In the genomic region with DNA sequence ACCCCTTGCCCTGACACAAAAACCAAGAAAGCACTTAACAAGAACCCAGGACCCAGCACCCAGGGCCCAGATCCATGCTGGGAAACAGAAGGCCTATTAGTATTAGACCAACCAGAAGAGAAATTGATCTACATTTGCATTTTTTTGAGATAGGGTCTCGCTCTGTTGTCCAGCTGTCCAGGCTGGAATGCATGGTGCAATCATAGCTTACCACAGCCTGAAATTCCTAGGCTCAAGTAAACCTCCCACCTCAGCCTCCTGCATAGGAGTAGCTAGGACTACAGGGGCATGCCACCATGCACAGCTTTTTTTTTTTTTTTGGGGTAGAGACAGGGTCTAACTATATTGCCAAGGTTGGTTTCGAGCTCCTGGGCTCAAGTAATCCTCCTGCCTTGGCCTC, we compare ENCODE assay signal across 17 cellular contexts. TPM values are rescaled to one million over a fixed set of nuclear protein-coding genes. Genes with fewer than 3 reads are reported as not detected.
DNase-seq lines count a peak whose midpoint lies in the region; ATAC-seq, FAIRE-seq and TF ChIP-seq lines count a peak whose summit lies in the region.
"Had no signal": no experiment of that assay in that cellular context is flagged by ENCODE, and none has a peak within 500 bp of the region (broad histone marks: within the 10 kb centered on the region; RNA-seq: fewer than 3 reads in every experiment).

No MANE protein-coding gene starts in this region.

- no peak overlapping the region for H2AFZ ChIP-seq in HepG2 (ENCODE audit: low read length)

- TF ChIP-seq EP300 in HepG2 (IDR thresholded peaks at IDR 0.05; ENCODE audit: low read depth in 2 of 2, low read length in 2 of 2) (no peak), HepG2 (CRISPR knock-in tag; IDR thresholded peaks at IDR 0.05; ENCODE audit: borderline replicate concordance) (no peak)

- POLR2A ChIA-PET in HepG2 (lab: Yijun Ruan, JAX), result interaction anchor here (1.2 kb wide), 2 partner anchors 20 to 30 kb away, joined by 3 to 5 read pairs; a partner anchor contains a TSS
- POLR2A ChIA-PET in activated CD8-positive, alpha-beta T cell treated with anti-CD3 and anti-CD28 coated beads for 36 hours (lab: Charles Lee), result interaction anchor here (0.6 to 0.8 kb wide), 2 partner anchors 29 to 55 kb away, joined by 4 read pairs; a partner anchor contains a TSS

- H3K4me3 Mint-ChIP-seq in activated CD8-positive, alpha-beta T cell treated with anti-CD3 and anti-CD28 coated beads for 36 hours, result no peak overlapping the region
- peak overlapping the region; percentile 49 for H3K4me3 Mint-ChIP-seq in memory B cell

- H3K9me3 Mint-ChIP-seq in activated CD8-positive, alpha-beta T cell treated with anti-CD3 and anti-CD28 coated beads for 36 hours, result no peaks in the 10 kb centered on the region
- H3K9me3 Mint-ChIP-seq in memory B cell, result no peaks in the 10 kb centered on the region

- H3K36me3 Mint-ChIP-seq in activated CD8-positive, alpha-beta T cell treated with anti-CD3 and anti-CD28 coated beads for 36 hours (ENCODE audit: low read depth), result peaks cover 45% of the 10 kb centered on the region
- peaks cover 13% of the 10 kb centered on the region for H3K36me3 Mint-ChIP-seq in memory B cell

- peak overlapping the region; percentile 66 for H3K27ac Mint-ChIP-seq in activated CD8-positive, alpha-beta T cell treated with anti-CD3 and anti-CD28 coated beads for 36 hours
- no peak overlapping the region for H3K27ac Mint-ChIP-seq in memory B cell

- peaks cover 93% of the 10 kb centered on the region for H3K79me2 ChIP-seq in HepG2 (ENCODE audit: insufficient read depth, low read length)

- TF ChIP-seq POLR2A in HepG2 (IDR thresholded peaks at IDR 0.05; ENCODE audit: insufficient read depth in 1 of 2, low read depth in 2 of 2, low read length in 2 of 2), result no peak
- no peak for TF ChIP-seq POLR2A in right lobe of liver (IDR thresholded peaks at IDR 0.05)

- peaks cover 61% of the 10 kb centered on the region for H4K20me1 ChIP-seq in HepG2 (ENCODE audit: insufficient read depth, low read length)

- DNase-seq in HepG2 (ENCODE audit: low spot score) (no peak), right lobe of liver (no peak), memory B cell (ENCODE audit: low spot score in 2 of 2) (no peak), DMS79 treated with DMSO at 0.1 percent for 48 hours (lab: John Stamatoyannopoulos, UW) (no peak), NCI-H345 (lab: John Stamatoyannopoulos, UW) (no peak)
- no peak for DNase-seq in activated CD8-positive, alpha-beta T cell treated with anti-CD3 and anti-CD28 coated beads for 36 hours
- DNase-seq: activated CD4-positive, CD25-positive, alpha-beta regulatory T cell treated with anti-CD3 and anti-CD28 coated beads, Interleukin-2, amount 50 U/mL, for 72 hours; activated effector memory CD4-positive, alpha-beta T cell treated with anti-CD3 and anti-CD28 coated beads, Interleukin-2, amount 50 U/mL, for 16 hours; BE2C; effector memory CD4-positive, alpha-beta T cell; foreskin melanocyte; midbrain; NCI-H1092; NCI-H446; upper lobe of left lung had no signal

- in situ Hi-C loops in HepG2 (cut with HindIII; ENCODE audit: extremely low pct_ligation_motif_present, low pct_unique_long_range_greater_than_20kb), result no loop called here

- TF ChIP-seq CTCF in HepG2 (CRISPR knock-in tag; IDR thresholded peaks at IDR 0.05) (no peak), right lobe of liver (IDR thresholded peaks at IDR 0.05) (no peak)
- TF ChIP-seq CTCF in activated CD8-positive, alpha-beta T cell treated with anti-CD3 and anti-CD28 coated beads for 36 hours (IDR thresholded peaks at IDR 0.05), result no peak

- peaks cover 89% of the 10 kb centered on the region for H3K4me1 Mint-ChIP-seq in activated CD8-positive, alpha-beta T cell treated with anti-CD3 and anti-CD28 coated beads for 36 hours (ENCODE audit: low read depth)
- peaks cover 68% of the 10 kb centered on the region for H3K4me1 Mint-ChIP-seq in memory B cell

- H3K4me3 ChIP-seq in HepG2 (replicated peaks in 1 of 3; ENCODE audit: insufficient read depth in 1 of 3, low read depth in 2 of 3, low read length in 3 of 3) (no peak overlapping the region), right lobe of liver (no peak overlapping the region)
- H3K4me3 ChIP-seq: upper lobe of left lung had no signal

- ATAC-seq in HepG2 (no peak), right lobe of liver (no peak), memory B cell (ENCODE audit: low read depth) (no peak), HG03025 (IDR thresholded peaks at IDR 0.05; ENCODE audit: low FRiP score, unreplicated experiment) (no peak), HG02870 (IDR thresholded peaks at IDR 0.05; ENCODE audit: unreplicated experiment) (no peak)
- ATAC-seq in activated CD8-positive, alpha-beta T cell treated with anti-CD3 and anti-CD28 coated beads for 36 hours, result no peak

- H3K27ac ChIP-seq in HepG2 (ENCODE audit: extremely low read length, insufficient read depth, low read length) (no peak overlapping the region), right lobe of liver (peak overlapping the region in 1 of 3 donors; percentile 92)

- H3K9me3 ChIP-seq in HepG2 (ENCODE audit: low read length), result no peaks in the 10 kb centered on the region
- no peaks in the 10 kb centered on the region for H3K9me3 ChIP-seq in right lobe of liver
- H3K9me3 ChIP-seq: BE2C, upper lobe of left lung had no signal

- intact Hi-C loops in HepG2 (cut with micrococcal nuclease; ENCODE audit: unreplicated experiment) (no loop called here), right lobe of liver (cut with DNase I) (no loop called here)
- intact Hi-C loops in activated CD8-positive, alpha-beta T cell treated with anti-CD3 and anti-CD28 coated beads for 36 hours (cut with micrococcal nuclease), result no loop called here

- CTCF ChIA-PET in HepG2 (lab: Yijun Ruan, JAX; ENCODE audit: low intra/inter-chr PET ratio, low total read pairs), result no interaction called here
- CTCF ChIA-PET in activated CD8-positive, alpha-beta T cell treated with anti-CD3 and anti-CD28 coated beads for 36 hours (lab: Charles Lee), result no interaction called here

- no peaks in the 10 kb centered on the region for H3K27me3 ChIP-seq in HepG2 (ENCODE audit: control insufficient read depth in 1 of 2, insufficient read depth in 2 of 2, low read length in 2 of 2)
- no peaks in the 10 kb centered on the region for H3K27me3 ChIP-seq in right lobe of liver
- H3K27me3 ChIP-seq: BE2C, upper lobe of left lung had no signal

- H3K4me2 ChIP-seq in HepG2 (ENCODE audit: low read depth, low read length), result no peak overlapping the region

- H3K4me1 ChIP-seq in HepG2 (ENCODE audit: insufficient read depth, low read length) (peaks cover 81% of the 10 kb centered on the region), right lobe of liver (peaks cover 0 to 63% (median 26%) of the 10 kb centered on the region in 4 donors)

- BruUV-seq in HepG2 (replicated peaks; lab: Mats Ljungman, UMichigan), result no TSS peak

- WGBS in HepG2 (ENCODE audit: low lambda C conversion rate), result 100% methylated on average over 2 of the region's 2 CpGs
- WGBS in right lobe of liver (ENCODE audit: insufficient coverage, low coverage, low lambda C conversion rate, missing lambda C conversion rate), result 86% methylated on average over 2 of the region's 2 CpGs

- no peak for FAIRE-seq in HepG2 (lab: Jason Lieb, UNC)

- H3K36me3 ChIP-seq in HepG2 (replicated peaks in 1 of 2; ENCODE audit: control insufficient read depth in 1 of 2, insufficient read depth in 2 of 2, low read length in 2 of 2), result peaks cover 0 to 8% of the 10 kb centered on the region in 2 experiments; a peak in 2 of 5 replicates
- H3K36me3 ChIP-seq in right lobe of liver, result no peaks in the 10 kb centered on the region
- H3K36me3 ChIP-seq: BE2C, upper lobe of left lung had no signal

- no peaks in the 10 kb centered on the region for H3K27me3 Mint-ChIP-seq in activated CD8-positive, alpha-beta T cell treated with anti-CD3 and anti-CD28 coated beads for 36 hours
- H3K27me3 Mint-ChIP-seq in memory B cell, result no peaks in the 10 kb centered on the region

- H3K9ac ChIP-seq in HepG2 (ENCODE audit: insufficient read depth, low read depth, low read length), result no peak overlapping the region

- TF ChIP-seq RAD21 in HepG2 (CRISPR knock-in tag; IDR thresholded peaks at IDR 0.05), result no peak

RNA-seq across cellular contexts. Expression of a gene that starts 26.4 kb away (rescaled TPM):
- 49.5 and 55.2 TPM in 2 replicates for total RNA-seq in HepG2 (2016; rRNA removed; fragmentation: Illumina TruSeq; extraction: Trizol)
- 28.7 and 32.4 TPM in 2 replicates for total RNA-seq in HepG2 (2016; cell fraction: cytosol; rRNA removed; fragmentation: Illumina TruSeq; extraction: Trizol; ENCODE audit: low read depth)
- 52.2 and 56.9 TPM in 2 replicates for total RNA-seq in HepG2 (2016; cell fraction: insoluble cytoplasmic fraction; rRNA removed; fragmentation: Illumina TruSeq; extraction: Trizol)
- total RNA-seq in HepG2 (2016; cell fraction: membrane; rRNA removed; fragmentation: Illumina TruSeq; extraction: Trizol), result 27.1 and 29.7 TPM in 2 replicates
- total RNA-seq in HepG2 (2016; cell fraction: nucleus; rRNA removed; fragmentation: Illumina TruSeq; extraction: Trizol), result 28.6 and 32.0 TPM in 2 replicates
- polyA plus RNA-seq in HepG2 (2011; rRNA removed), result 28.9 and 30.1 TPM in 2 replicates
- polyA plus RNA-seq in HepG2 (2011; cell fraction: cytosol; rRNA removed), result 32.7 and 35.6 TPM in 2 replicates
- 40.0 and 40.6 TPM in 2 replicates for polyA plus RNA-seq in HepG2 (2011; cell fraction: nucleus; rRNA removed)
- polyA plus RNA-seq in HepG2 (2012), result 26.3 and 31.7 TPM in 2 replicates
- 14.7 and 15.4 TPM in 2 replicates for polyA plus RNA-seq in HepG2 (2016; cell fraction: cytosol; fragmentation: Illumina TruSeq; extraction: Trizol; ENCODE audit: low read depth)
- 73.4 and 79.9 TPM in 2 replicates for polyA plus RNA-seq in HepG2 (2016; cell fraction: insoluble cytoplasmic fraction; fragmentation: Illumina TruSeq; extraction: Trizol; ENCODE audit: low read depth)
- 18.7 and 18.8 TPM in 2 replicates for polyA plus RNA-seq in HepG2 (2016; cell fraction: membrane; fragmentation: Illumina TruSeq; extraction: Trizol; ENCODE audit: low read depth)
- 55.2 TPM in 2 replicates for polyA plus RNA-seq in HepG2 (2016; cell fraction: nucleus; fragmentation: Illumina TruSeq; extraction: Trizol; ENCODE audit: insufficient read depth, low read depth)
- polyA minus RNA-seq in HepG2 (2011; rRNA and poly(A)+ RNA removed; ENCODE audit: low replicate concordance), result 53.2 and 59.2 TPM in 2 replicates
- 9.3 and 12.2 TPM in 2 replicates for polyA minus RNA-seq in HepG2 (2011; cell fraction: cytosol; rRNA and poly(A)+ RNA removed)
- 41.3 and 55.9 TPM in 2 replicates for polyA minus RNA-seq in HepG2 (2011; cell fraction: nucleus; rRNA and poly(A)+ RNA removed)
- 10 to 100 TPM; 14.6 to 24.2 (median 17.0) TPM for total RNA-seq in right lobe of liver
- 10 to 100 TPM; 51.2 to 51.6 TPM for total RNA-seq in activated CD8-positive, alpha-beta T cell treated with anti-CD3 and anti-CD28 coated beads for 36 hours

RNA-seq across cellular contexts. Expression of a gene that starts 29.3 kb away (rescaled TPM):
- total RNA-seq in HepG2 (2016; rRNA removed; fragmentation: Illumina TruSeq; extraction: Trizol), result 6.0 and 9.7 TPM in 2 replicates
- 1.8 and 2.7 TPM in 2 replicates for total RNA-seq in HepG2 (2016; cell fraction: cytosol; rRNA removed; fragmentation: Illumina TruSeq; extraction: Trizol; ENCODE audit: low read depth)
- 6.0 and 8.3 TPM in 2 replicates for total RNA-seq in HepG2 (2016; cell fraction: insoluble cytoplasmic fraction; rRNA removed; fragmentation: Illumina TruSeq; extraction: Trizol)
- total RNA-seq in HepG2 (2016; cell fraction: membrane; rRNA removed; fragmentation: Illumina TruSeq; extraction: Trizol), result 4.1 and 4.3 TPM in 2 replicates
- total RNA-seq in HepG2 (2016; cell fraction: nucleus; rRNA removed; fragmentation: Illumina TruSeq; extraction: Trizol), result 14.8 and 19.9 TPM in 2 replicates
- 12.4 and 15.8 TPM in 2 replicates for polyA plus RNA-seq in HepG2 (2011; rRNA removed)
- polyA plus RNA-seq in HepG2 (2011; cell fraction: cytosol; rRNA removed), result 3.6 and 4.9 TPM in 2 replicates
- polyA plus RNA-seq in HepG2 (2011; cell fraction: nucleus; rRNA removed), result 222 and 246 TPM in 2 replicates
- polyA plus RNA-seq in HepG2 (2012), result 7.9 and 16.7 TPM in 2 replicates
- 0.67 and 0.80 TPM in 2 replicates for polyA plus RNA-seq in HepG2 (2016; cell fraction: cytosol; fragmentation: Illumina TruSeq; extraction: Trizol; ENCODE audit: low read depth)
- 6.4 and 7.7 TPM in 2 replicates for polyA plus RNA-seq in HepG2 (2016; cell fraction: insoluble cytoplasmic fraction; fragmentation: Illumina TruSeq; extraction: Trizol; ENCODE audit: low read depth)
- polyA plus RNA-seq in HepG2 (2016; cell fraction: membrane; fragmentation: Illumina TruSeq; extraction: Trizol; ENCODE audit: low read depth), result 1.5 and 1.8 TPM in 2 replicates
- polyA plus RNA-seq in HepG2 (2016; cell fraction: nucleus; fragmentation: Illumina TruSeq; extraction: Trizol; ENCODE audit: insufficient read depth, low read depth), result 69.9 and 76.5 TPM in 2 replicates
- 8.9 and 19.6 TPM in 2 replicates for polyA minus RNA-seq in HepG2 (2011; rRNA and poly(A)+ RNA removed; ENCODE audit: low replicate concordance)
- 2.9 and 3.9 TPM in 2 replicates for polyA minus RNA-seq in HepG2 (2011; cell fraction: cytosol; rRNA and poly(A)+ RNA removed)
- 18.7 and 21.3 TPM in 2 replicates for polyA minus RNA-seq in HepG2 (2011; cell fraction: nucleus; rRNA and poly(A)+ RNA removed)
- total RNA-seq in right lobe of liver, result 10 to 100 TPM in 5 of 6 experiments, 1 to 10 TPM in 1; 8.9 to 11.7 (median 10.8) TPM
- 10 to 100 TPM; 58.9 to 63.7 TPM for total RNA-seq in activated CD8-positive, alpha-beta T cell treated with anti-CD3 and anti-CD28 coated beads for 36 hours
